Comparison of ENCODE assay signal across 12 cellular contexts in the genomic region with DNA sequence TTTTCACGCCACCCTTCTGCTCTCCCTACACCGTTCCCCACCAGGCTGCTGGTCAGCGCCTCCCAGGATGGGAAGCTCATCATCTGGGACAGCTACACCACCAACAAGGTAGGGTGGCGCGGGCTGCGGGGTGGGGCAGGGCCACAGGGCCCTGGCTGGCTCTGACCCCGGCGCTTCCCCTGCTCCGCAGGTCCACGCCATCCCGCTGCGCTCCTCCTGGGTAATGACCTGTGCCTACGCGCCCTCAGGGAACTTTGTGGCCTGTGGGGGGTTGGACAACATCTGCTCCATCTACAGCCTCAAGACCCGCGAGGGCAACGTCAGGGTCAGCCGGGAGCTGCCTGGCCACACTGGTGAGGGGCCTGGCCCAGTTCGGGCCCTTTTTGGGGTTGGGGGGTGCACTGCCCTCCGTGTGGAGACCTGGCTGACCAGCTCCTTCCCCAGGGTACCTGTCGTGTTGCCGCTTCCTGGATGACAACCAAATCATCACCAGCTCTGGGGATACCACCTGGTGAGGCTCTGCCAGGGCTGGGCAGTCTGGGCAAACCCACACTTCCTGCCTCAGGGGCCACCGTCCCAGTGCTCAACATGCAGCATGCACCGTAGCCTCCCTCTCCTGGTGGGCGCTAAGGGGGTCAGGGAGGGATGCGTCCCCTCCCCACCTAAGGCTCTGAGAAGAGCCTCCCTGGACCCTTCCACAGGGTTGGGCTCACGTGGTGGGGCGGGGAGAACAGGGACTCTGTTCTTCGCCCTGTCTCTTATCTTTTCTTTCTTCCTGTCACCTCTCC. TPM values are rescaled to one million over a fixed set of nuclear protein-coding genes. Genes with fewer than 3 reads are reported as not detected.
DNase-seq lines count a peak whose midpoint lies in the region; ATAC-seq and TF ChIP-seq lines count a peak whose summit lies in the region.
"Had no signal": no experiment of that assay in that cellular context is flagged by ENCODE, and none has a peak within 500 bp of the region (broad histone marks: within the 10 kb centered on the region; RNA-seq: fewer than 3 reads in every experiment).

No MANE protein-coding gene starts in this region.

- no peak for DNase-seq in CD8-positive, alpha-beta T cell
- DNase-seq in effector memory CD8-positive, alpha-beta T cell = no peak
- DNase-seq in brain microvascular endothelial cell = no peak
- DNase-seq: NCI-H446 had no signal

- H3K4me1 ChIP-seq in CD8-positive, alpha-beta T cell (ENCODE audit: insufficient read depth, low read length) = peaks cover 36% of the 10 kb centered on the region
- H3K4me1 ChIP-seq in HUES48 (ENCODE audit: control insufficient read depth, insufficient read depth, low read length) (no peaks in the 10 kb centered on the region), neutrophil (ENCODE audit: control insufficient read depth in 1 of 2, insufficient read depth in 1 of 2, low read depth in 1 of 2, low read length in 1 of 2) (peaks cover 49 to 60% of the 10 kb centered on the region in 2 experiments)

- in situ Hi-C loops in brain microvascular endothelial cell (cut with HindIII; ENCODE audit: low pct_ligation_motif_present, low sequenced_read_pairs) = no loop called here

- no peak for TF ChIP-seq CTCF in CD8-positive, alpha-beta T cell (IDR thresholded peaks at IDR 0.05)
- TF ChIP-seq CTCF in neutrophil (IDR thresholded peaks at IDR 0.05) (no peak), brain microvascular endothelial cell (IDR thresholded peaks at IDR 0.05; ENCODE audit: low read depth, low read length, missing control alignments) (no peak)

- CTCF ChIA-PET in CD8-positive, alpha-beta T cell (lab: Charles Lee) = interaction anchor here (1.2 to 10.5 kb wide), 3 partner anchors 14 to 118 kb away, joined by 3 to 126 read pairs (median 12); a partner anchor contains a TSS

- no peak for ATAC-seq in CD8-positive, alpha-beta T cell
- ATAC-seq in effector memory CD8-positive, alpha-beta T cell (replicated peaks) = no peak
- no peak for ATAC-seq in esophagus mucosa
- no peak for ATAC-seq in HG03565 (IDR thresholded peaks at IDR 0.05; ENCODE audit: unreplicated experiment)
- ATAC-seq: GM12878 had no signal

- POLR2A ChIA-PET in CD8-positive, alpha-beta T cell (lab: Charles Lee) = interaction anchor here (1.0 to 2.2 kb wide), 5 partner anchors 15 to 92 kb away, joined by 3 to 5 read pairs (median 3); a partner anchor contains a TSS

- intact Hi-C loops in CD8-positive, alpha-beta T cell (cut with DNase I, micrococcal nuclease) = loop anchor here in 1 of 2 experiments (5.0 kb wide), 1 partner anchor 575 kb away; a partner anchor contains a TSS

- peaks cover 43% of the 10 kb centered on the region for H3K4me1 Mint-ChIP-seq in CD8-positive, alpha-beta T cell (ENCODE audit: low read depth)
- peaks cover 32 to 35% of the 10 kb centered on the region in 2 donors for H3K4me1 Mint-ChIP-seq in effector memory CD8-positive, alpha-beta T cell (ENCODE audit: low read depth in 2 of 2)

- H3K27me3 Mint-ChIP-seq in CD8-positive, alpha-beta T cell (ENCODE audit: low read depth) = no peaks in the 10 kb centered on the region
- H3K27me3 Mint-ChIP-seq in effector memory CD8-positive, alpha-beta T cell = no peaks in the 10 kb centered on the region

- H3K9ac ChIP-seq in HUES48 (ENCODE audit: low read depth, low read length) = no peak overlapping the region

- H3K36me3 Mint-ChIP-seq in CD8-positive, alpha-beta T cell = peaks cover 37% of the 10 kb centered on the region
- H3K36me3 Mint-ChIP-seq in effector memory CD8-positive, alpha-beta T cell (ENCODE audit: insufficient read depth) = peaks cover 86% of the 10 kb centered on the region

- no peak overlapping the region for H3K4me3 ChIP-seq in CD8-positive, alpha-beta T cell (ENCODE audit: low read depth, low read length)
- H3K4me3 ChIP-seq in HUES48 (ENCODE audit: low read depth, low read length) (no peak overlapping the region), neutrophil (ENCODE audit: low read depth in 1 of 2, low read length in 1 of 2) (no peak overlapping the region), brain microvascular endothelial cell (ENCODE audit: low read depth, low read length) (no peak overlapping the region)
- H3K4me3 ChIP-seq: GM12878, skin epidermis had no signal

- H3K36me3 ChIP-seq in CD8-positive, alpha-beta T cell (ENCODE audit: insufficient read depth, low read length) = peaks cover 25% of the 10 kb centered on the region
- H3K36me3 ChIP-seq in HUES48 (ENCODE audit: control insufficient read depth, insufficient read depth, low read length) = peaks cover 60% of the 10 kb centered on the region
- peaks cover 66% of the 10 kb centered on the region for H3K36me3 ChIP-seq in neutrophil
- H3K36me3 ChIP-seq in brain microvascular endothelial cell (replicated peaks) = peaks cover 50% of the 10 kb centered on the region

- no peaks in the 10 kb centered on the region for H3K9me3 Mint-ChIP-seq in CD8-positive, alpha-beta T cell
- no peaks in the 10 kb centered on the region for H3K9me3 Mint-ChIP-seq in effector memory CD8-positive, alpha-beta T cell

- H3K27me3 ChIP-seq in CD8-positive, alpha-beta T cell (ENCODE audit: insufficient read depth, low read length) = no peaks in the 10 kb centered on the region
- H3K27me3 ChIP-seq in HUES48 (ENCODE audit: control insufficient read depth, insufficient read depth, low read length) (peaks cover 1% of the 10 kb centered on the region; the same call in 1 of the 2 replicates), neutrophil (no peaks in the 10 kb centered on the region), brain microvascular endothelial cell (replicated peaks) (no peaks in the 10 kb centered on the region)

- H3K4me3 Mint-ChIP-seq in CD8-positive, alpha-beta T cell = peak overlapping the region; percentile 57
- peak overlapping the region; percentile 18 to 42 for H3K4me3 Mint-ChIP-seq in effector memory CD8-positive, alpha-beta T cell

- peak overlapping the region; percentile 90 for H3K27ac Mint-ChIP-seq in CD8-positive, alpha-beta T cell
- peak overlapping the region; percentile 86 to 92 for H3K27ac Mint-ChIP-seq in effector memory CD8-positive, alpha-beta T cell

- no peak overlapping the region for H3K27ac ChIP-seq in CD8-positive, alpha-beta T cell (ENCODE audit: low read depth, low read length)
- H3K27ac ChIP-seq in HUES48 (ENCODE audit: low read depth, low read length) (peak overlapping the region; percentile 5), neutrophil (peak overlapping the region; percentile 100), brain microvascular endothelial cell (no peak overlapping the region)

- H3K9me3 ChIP-seq in CD8-positive, alpha-beta T cell (ENCODE audit: low read length) = no peaks in the 10 kb centered on the region
- H3K9me3 ChIP-seq in HUES48 (ENCODE audit: control insufficient read depth, insufficient read depth, low read length) (no peaks in the 10 kb centered on the region), neutrophil (peaks cover 6% of the 10 kb centered on the region)

RNA-seq across cellular contexts. Expression of a gene that starts 4.0 kb away (rescaled TPM):
- 10 to 100 TPM; 69.4 to 69.6 TPM for total RNA-seq in CD8-positive, alpha-beta T cell
- 289 TPM for total RNA-seq in esophagus mucosa

RNA-seq across cellular contexts. Expression of a gene that starts 16.5 kb away (rescaled TPM):
- 10 to 100 TPM; 68.6 to 71.6 TPM for total RNA-seq in CD8-positive, alpha-beta T cell
- total RNA-seq in esophagus mucosa = 10.4 TPM

RNA-seq across cellular contexts. Expression of a gene that starts 21.3 kb away (rescaled TPM):
- not detected for total RNA-seq in CD8-positive, alpha-beta T cell
- total RNA-seq in esophagus mucosa = not detected
- total RNA-seq: GM12878, M059J, RPMI7951 had no signal

RNA-seq across cellular contexts. Expression of a gene that starts 28.4 kb away (rescaled TPM):
- 10 to 100 TPM in 1 of 2 experiments, 1 to 10 TPM in 1; 9.3 to 11.0 TPM for total RNA-seq in CD8-positive, alpha-beta T cell
- total RNA-seq in esophagus mucosa = 33.4 TPM

RNA-seq across cellular contexts. Expression of a gene that starts 36.1 kb away (rescaled TPM):
- 1 to 10 TPM; 1.8 to 2.6 TPM for total RNA-seq in CD8-positive, alpha-beta T cell
- 0.68 TPM for total RNA-seq in esophagus mucosa

Comparison
In these comparisons a context has a peak if more than half of its experiments do, and no peak if none do; other contexts are left out.
1. H3K27ac ChIP-seq: peak in HUES48 (single experiment) and neutrophil (single experiment); none in CD8-positive, alpha-beta T cell (single experiment) and brain microvascular endothelial cell (single experiment).